Comparison of ENCODE assay signal across 16 cellular contexts in the genomic region with DNA sequence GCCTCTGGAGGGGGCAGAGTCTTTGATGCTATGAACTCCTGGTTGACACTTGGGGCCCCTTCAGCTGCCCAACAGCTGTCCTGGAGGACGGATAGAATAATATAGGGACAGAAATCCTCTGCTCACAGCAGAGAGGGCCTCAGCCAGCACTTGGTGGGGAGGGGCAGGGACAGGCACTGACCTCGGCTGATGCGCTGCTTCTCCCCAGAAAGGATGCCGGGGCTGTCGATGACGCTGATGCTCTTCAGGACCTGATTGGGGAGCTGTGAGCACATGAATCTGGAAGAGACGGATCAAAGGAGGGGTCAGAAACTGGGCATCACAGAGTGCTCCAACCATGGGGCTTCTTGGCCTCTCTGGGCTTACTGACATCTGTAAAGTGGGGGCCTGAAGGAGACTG. TPM values are rescaled to one million over a fixed set of nuclear protein-coding genes. Genes with fewer than 3 reads are reported as not detected.
DNase-seq lines count a peak whose midpoint lies in the region; ATAC-seq, FAIRE-seq and TF ChIP-seq lines count a peak whose summit lies in the region.
"Had no signal": no experiment of that assay in that cellular context is flagged by ENCODE, and none has a peak within 500 bp of the region (broad histone marks: within the 10 kb centered on the region; RNA-seq: fewer than 3 reads in every experiment).

No MANE protein-coding gene starts in this region.

- peaks cover 27% of the 10 kb centered on the region for H3K79me1 ChIP-seq in trophoblast cell (ENCODE audit: low read length)

- H2BK120ac ChIP-seq in trophoblast cell (ENCODE audit: insufficient read depth, low read length, poor library complexity), result no peak overlapping the region

- H3K27ac ChIP-seq in SJSA1, result peak overlapping the region; percentile 96
- H3K27ac ChIP-seq in endothelial cell of umbilical vein (ENCODE audit: insufficient read depth, low read depth, low read length), result peak overlapping the region; percentile 99
- no peak overlapping the region for H3K27ac ChIP-seq in trophoblast cell (ENCODE audit: low read depth, low read length)
- peak overlapping the region in 1 of 4 donors; percentile 77 for H3K27ac ChIP-seq in gastroesophageal sphincter
- H3K27ac ChIP-seq: KMS-11, psoas muscle had no signal

- POLR2A ChIA-PET in endothelial cell of umbilical vein (lab: Charles Lee), result no interaction called here

- peaks cover 91% of the 10 kb centered on the region for H3K4me1 ChIP-seq in SJSA1 (replicated peaks)
- peaks cover 97% of the 10 kb centered on the region for H3K4me1 ChIP-seq in endothelial cell of umbilical vein (ENCODE audit: control insufficient read depth, extremely low read depth, insufficient read depth, low read length)
- peaks cover 25 to 40% of the 10 kb centered on the region in 2 experiments for H3K4me1 ChIP-seq in trophoblast cell (ENCODE audit: control insufficient read depth in 1 of 2, insufficient read depth in 2 of 2, low read length in 2 of 2)
- peaks cover 0 to 39% (median 11%) of the 10 kb centered on the region in 3 donors for H3K4me1 ChIP-seq in gastroesophageal sphincter

- no peak for DNase-seq in activated T-cell treated with anti-CD3 and anti-CD28 coated beads, Interleukin-2, amount 50 U/mL, for 72 hours
- DNase-seq in activated T-cell treated with anti-CD3 and anti-CD28 coated beads, Interleukin-2, amount 50 U/mL, for 48 hours, result no peak
- DNase-seq in SJSA1 (ENCODE audit: low read depth in 1 of 2, low spot score in 2 of 2) (no peak), endothelial cell of umbilical vein (ENCODE audit: low read depth, low spot score) (no peak), trophoblast cell (no peak), COR-L47 (lab: John Stamatoyannopoulos, UW) (no peak)
- DNase-seq: activated CD8-positive, alpha-beta memory T cell treated with anti-CD3 and anti-CD28 coated beads, Interleukin-2, amount 50 U/mL, for 4 hours; GF-D8; kidney; NCI-H1436; NCI-H446; psoas muscle had no signal

- H3K14ac ChIP-seq in trophoblast cell (ENCODE audit: low read length), result peak overlapping the region; percentile 6

- ATAC-seq in activated T-cell treated with anti-CD3 and anti-CD28 coated beads, Interleukin-2, amount 50 U/mL, for 72 hours (replicated peaks in 1 of 2), result no peak
- ATAC-seq in HG03095 (IDR thresholded peaks at IDR 0.05; ENCODE audit: unreplicated experiment) (no peak), gastroesophageal sphincter (no peak)
- ATAC-seq: psoas muscle had no signal

- TF ChIP-seq EP300 in gastroesophageal sphincter (IDR thresholded peaks at IDR 0.05), result no peak

- no CpG with 5 or more reads among the region's 7 CpGs for WGBS in trophoblast cell (ENCODE audit: extremely low coverage, insufficient coverage, insufficient read length)
- 83 to 93% methylated on average over 3 to 6 of the region's 7 CpGs for WGBS in gastroesophageal sphincter (ENCODE audit: low coverage in 1 of 2), 2 donors

- no peak overlapping the region for H3K23ac ChIP-seq in trophoblast cell (ENCODE audit: low read length)

- no peak overlapping the region for H4K12ac ChIP-seq in trophoblast cell (ENCODE audit: low read depth, low read length)

- H2AFZ ChIP-seq in endothelial cell of umbilical vein (ENCODE audit: low read depth, low read length) (no peak overlapping the region), trophoblast cell (ENCODE audit: insufficient read depth, low read length, poor library complexity) (no peak overlapping the region)

- H3K9me3 ChIP-seq in SJSA1 (replicated peaks) (no peaks in the 10 kb centered on the region), endothelial cell of umbilical vein (replicated peaks; ENCODE audit: control insufficient read depth, insufficient read depth, low read length) (no peaks in the 10 kb centered on the region), trophoblast cell (ENCODE audit: insufficient read depth, low read depth, low read length) (peaks cover 2% of the 10 kb centered on the region), gastroesophageal sphincter (no peaks in the 10 kb centered on the region)
- H3K9me3 ChIP-seq: psoas muscle had no signal

- H3K36me3 Mint-ChIP-seq in activated T-cell treated with anti-CD3 and anti-CD28 coated beads, Interleukin-2, amount 50 U/mL, for 72 hours (ENCODE audit: insufficient read depth in 2 of 2), result peaks cover 8 to 9% of the 10 kb centered on the region in 2 donors

- H3K4me2 ChIP-seq in endothelial cell of umbilical vein (ENCODE audit: insufficient read depth, low read length) (no peak overlapping the region), trophoblast cell (ENCODE audit: low read length) (no peak overlapping the region)
- H3K4me2 ChIP-seq: KMS-11 had no signal

- peak overlapping the region; percentile 22 for H2AK5ac ChIP-seq in trophoblast cell (ENCODE audit: low read length)

- TF ChIP-seq POLR2A in endothelial cell of umbilical vein (IDR thresholded peaks at IDR 0.05; ENCODE audit: low read depth, low read length), result no peak
- TF ChIP-seq POLR2A in gastroesophageal sphincter (IDR thresholded peaks at IDR 0.05), result no peak

- H3K36me3 ChIP-seq in SJSA1 (peaks cover 40% of the 10 kb centered on the region), endothelial cell of umbilical vein (ENCODE audit: control insufficient read depth in 2 of 2, extremely low read depth in 1 of 2, insufficient read depth in 2 of 2, low read length in 2 of 2) (peaks cover 18% of the 10 kb centered on the region in 2 experiments), trophoblast cell (ENCODE audit: control insufficient read depth in 1 of 2, insufficient read depth in 2 of 2, low read length in 2 of 2) (peaks cover 8 to 9% of the 10 kb centered on the region in 2 experiments), gastroesophageal sphincter (peaks cover 0 to 24% of the 10 kb centered on the region in 2 donors)

- H3K9ac ChIP-seq in endothelial cell of umbilical vein (replicated peaks; ENCODE audit: extremely low read depth, insufficient read depth, low read length) (no peak overlapping the region), trophoblast cell (ENCODE audit: low read length) (no peak overlapping the region)
- H3K9ac ChIP-seq: KMS-11 had no signal

- H3K9me3 Mint-ChIP-seq in activated T-cell treated with anti-CD3 and anti-CD28 coated beads, Interleukin-2, amount 50 U/mL, for 72 hours, result no peaks in the 10 kb centered on the region

- H3K4me3 ChIP-seq in SJSA1 (no peak overlapping the region), endothelial cell of umbilical vein (replicated peaks in 1 of 3; ENCODE audit: insufficient read depth in 1 of 3, low read depth in 1 of 3, low read length in 3 of 3) (no peak overlapping the region), trophoblast cell (ENCODE audit: low read depth, low read length) (no peak overlapping the region), gastroesophageal sphincter (no peak overlapping the region)
- H3K4me3 ChIP-seq: psoas muscle had no signal

- peak overlapping the region; percentile 7 for H3K27ac Mint-ChIP-seq in activated T-cell treated with anti-CD3 and anti-CD28 coated beads, Interleukin-2, amount 50 U/mL, for 72 hours

- H3K9me1 ChIP-seq in endothelial cell of umbilical vein (replicated peaks; ENCODE audit: control insufficient read depth, extremely low read depth, insufficient read depth, low read length), result no peaks in the 10 kb centered on the region

- CTCF ChIA-PET in endothelial cell of umbilical vein (lab: Charles Lee), result interaction anchor here (1.8 kb wide), 1 partner anchor 30 kb away, joined by 5 read pairs; a partner anchor contains a TSS

- no peaks in the 10 kb centered on the region for H4K20me1 ChIP-seq in endothelial cell of umbilical vein (replicated peaks; ENCODE audit: control insufficient read depth, extremely low read depth, insufficient read depth, low read length)

- H3K27me3 ChIP-seq in SJSA1 (replicated peaks), result no peaks in the 10 kb centered on the region
- H3K27me3 ChIP-seq in endothelial cell of umbilical vein (ENCODE audit: control insufficient read depth in 2 of 2, insufficient read depth in 2 of 2, low read length in 2 of 2), result no peaks in the 10 kb centered on the region
- H3K27me3 ChIP-seq in trophoblast cell (ENCODE audit: insufficient read depth, low read length), result no peaks in the 10 kb centered on the region
- H3K27me3 ChIP-seq in gastroesophageal sphincter, result no peaks in the 10 kb centered on the region

- TF ChIP-seq CTCF in endothelial cell of umbilical vein (IDR thresholded peaks at IDR 0.05; ENCODE audit: extremely low read depth in 1 of 2, insufficient read depth in 1 of 2, low read depth in 1 of 2, low read length in 2 of 2) (no peak), gastroesophageal sphincter (IDR thresholded peaks at IDR 0.05) (no peak)

- H2BK5ac ChIP-seq in trophoblast cell (ENCODE audit: low read depth, low read length, poor library complexity), result no peak overlapping the region

- dilution Hi-C loops in endothelial cell of umbilical vein (cut with MboI; ENCODE audit: extremely low pct_ligation_motif_present, low sequenced_read_pairs), result no loop called here

- intact Hi-C loops in endothelial cell of umbilical vein (cut with micrococcal nuclease), result no loop called here

- H3K18ac ChIP-seq in trophoblast cell (ENCODE audit: low read length), result no peak overlapping the region

- H3K79me2 ChIP-seq in endothelial cell of umbilical vein (ENCODE audit: control insufficient read depth, insufficient read depth, low read length) (peaks cover 73% of the 10 kb centered on the region), trophoblast cell (ENCODE audit: control insufficient read depth, insufficient read depth, low read length, poor library complexity) (peaks cover 9% of the 10 kb centered on the region)

- H2BK12ac ChIP-seq in trophoblast cell (ENCODE audit: low read length), result peak overlapping the region; percentile 25

- H3K4me1 Mint-ChIP-seq in activated T-cell treated with anti-CD3 and anti-CD28 coated beads, Interleukin-2, amount 50 U/mL, for 72 hours (ENCODE audit: low read depth), result peaks cover 38% of the 10 kb centered on the region

- H3K27me3 Mint-ChIP-seq in activated T-cell treated with anti-CD3 and anti-CD28 coated beads, Interleukin-2, amount 50 U/mL, for 72 hours (ENCODE audit: low read depth), result no peaks in the 10 kb centered on the region

- H4K8ac ChIP-seq in trophoblast cell (ENCODE audit: low read depth, low read length), result no peak overlapping the region

- FAIRE-seq in endothelial cell of umbilical vein (lab: Jason Lieb, UNC), result no peak
- FAIRE-seq: GM19239, kidney had no signal

- no peak overlapping the region for H3K4me3 Mint-ChIP-seq in activated T-cell treated with anti-CD3 and anti-CD28 coated beads, Interleukin-2, amount 50 U/mL, for 72 hours

- H3K4ac ChIP-seq in trophoblast cell (ENCODE audit: low read depth, low read length), result no peak overlapping the region

- peak overlapping the region; percentile 20 for H4K91ac ChIP-seq in trophoblast cell (ENCODE audit: low read depth, low read length)

- BruUV-seq in endothelial cell of umbilical vein (replicated peaks; lab: Mats Ljungman, UMichigan), result no TSS peak

RNA-seq across cellular contexts. Expression of a gene that starts 29.5 kb away (rescaled TPM):
- total RNA-seq in activated T-cell treated with anti-CD3 and anti-CD28 coated beads, Interleukin-2, amount 50 U/mL, for 72 hours, result 10 to 100 TPM; 22.6 to 32.7 TPM
- total RNA-seq in SJSA1 (2014; rRNA removed; shearing (Covaris generic)), result 22.7 and 26.8 TPM in 2 replicates
- 126 and 128 TPM in 2 replicates for total RNA-seq in endothelial cell of umbilical vein
- 96.7 and 99.1 TPM in 2 replicates for polyA plus RNA-seq in endothelial cell of umbilical vein
- 88.4 and 97.4 TPM in 2 replicates for polyA plus RNA-seq in endothelial cell of umbilical vein (2011; cell fraction: cytosol; rRNA removed)
- 100 and 105 TPM in 2 replicates for polyA plus RNA-seq in endothelial cell of umbilical vein (2011; cell fraction: nucleus; rRNA removed)
- 39.8 and 70.3 TPM in 2 replicates for polyA plus RNA-seq in endothelial cell of umbilical vein (2012)
- polyA minus RNA-seq in endothelial cell of umbilical vein, result 157 and 160 TPM in 2 replicates
- polyA minus RNA-seq in endothelial cell of umbilical vein (2011; cell fraction: cytosol; rRNA and poly(A)+ RNA removed), result 11.4 TPM
- polyA minus RNA-seq in endothelial cell of umbilical vein (2011; cell fraction: nucleus; rRNA and poly(A)+ RNA removed), result 113 and 127 TPM in 2 replicates
- polyA plus RNA-seq in trophoblast cell (2013), result 18.8 and 19.6 TPM in 2 replicates
- total RNA-seq in gastroesophageal sphincter, result 10 to 100 TPM in 3 of 4 donors, 1 to 10 TPM in 1; 10.0 to 25.4 (median 20.3) TPM

RNA-seq across cellular contexts. Expression of a gene that starts 49.0 kb away (rescaled TPM):
- 1 to 10 TPM in 1 of 2 donors, under 1 TPM in 1; 0.41 to 1.7 TPM for total RNA-seq in activated T-cell treated with anti-CD3 and anti-CD28 coated beads, Interleukin-2, amount 50 U/mL, for 72 hours
- 0.34 and 0.75 TPM in 2 replicates for total RNA-seq in SJSA1 (2014; rRNA removed; shearing (Covaris generic))
- 19.0 and 19.2 TPM in 2 replicates for total RNA-seq in endothelial cell of umbilical vein
- 12.0 and 12.6 TPM in 2 replicates for polyA plus RNA-seq in endothelial cell of umbilical vein
- polyA plus RNA-seq in endothelial cell of umbilical vein (2011; cell fraction: cytosol; rRNA removed), result 4.1 and 6.6 TPM in 2 replicates
- polyA plus RNA-seq in endothelial cell of umbilical vein (2011; cell fraction: nucleus; rRNA removed), result 128 and 138 TPM in 2 replicates
- 3.0 and 7.8 TPM in 2 replicates for polyA plus RNA-seq in endothelial cell of umbilical vein (2012)
- 7.8 and 9.6 TPM in 2 replicates for polyA minus RNA-seq in endothelial cell of umbilical vein
- polyA minus RNA-seq in endothelial cell of umbilical vein (2011; cell fraction: cytosol; rRNA and poly(A)+ RNA removed), result 0.10 TPM
- 26.4 and 30.1 TPM in 2 replicates for polyA minus RNA-seq in endothelial cell of umbilical vein (2011; cell fraction: nucleus; rRNA and poly(A)+ RNA removed)
- polyA plus RNA-seq in trophoblast cell (2013), result 0.53 and 0.55 TPM in 2 replicates
- under 1 TPM; 0.13 to 0.93 (median 0.38) TPM for total RNA-seq in gastroesophageal sphincter
